1 cellular context compared by ENCODE assay signal in the genomic region with DNA sequence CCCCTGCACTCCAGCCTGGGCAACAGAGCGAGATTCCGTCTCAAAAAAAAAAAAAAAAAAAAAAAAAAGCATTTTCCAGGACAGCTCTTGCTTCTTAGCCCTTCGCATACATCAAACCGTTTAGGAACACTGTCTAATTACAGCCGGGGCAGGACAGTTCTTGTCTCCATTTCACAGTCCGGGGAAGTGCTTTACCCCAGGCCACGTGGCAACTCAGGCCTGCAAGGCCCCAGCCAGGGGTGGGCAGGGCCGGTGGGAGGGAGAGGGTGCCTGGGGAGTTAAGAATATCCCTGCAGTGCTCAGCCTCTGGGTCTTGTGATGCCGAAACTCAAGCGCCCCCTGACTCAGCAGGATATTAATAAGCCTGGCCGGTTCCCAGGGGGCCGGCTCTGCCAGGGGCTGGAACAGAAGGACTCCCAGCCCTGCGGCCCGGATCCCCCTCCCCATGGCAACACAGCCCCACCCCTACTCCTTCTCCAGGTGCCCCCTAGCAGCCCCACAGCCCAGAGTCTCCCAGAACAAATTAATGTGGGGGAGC.
TF ChIP-seq lines count a peak whose summit lies in the region.

No MANE protein-coding gene starts in this region.

TF ChIP-seq in GM23338, 12 proteins besides CTCF, POLR2A, EP300 and RAD21 (continued from another document):
- no peak for TF ChIP-seq CREB1 (CRISPR knock-in tag; IDR thresholded peaks at IDR 0.05; ENCODE audit: low read depth)
- TF ChIP-seq, protein P1, sequence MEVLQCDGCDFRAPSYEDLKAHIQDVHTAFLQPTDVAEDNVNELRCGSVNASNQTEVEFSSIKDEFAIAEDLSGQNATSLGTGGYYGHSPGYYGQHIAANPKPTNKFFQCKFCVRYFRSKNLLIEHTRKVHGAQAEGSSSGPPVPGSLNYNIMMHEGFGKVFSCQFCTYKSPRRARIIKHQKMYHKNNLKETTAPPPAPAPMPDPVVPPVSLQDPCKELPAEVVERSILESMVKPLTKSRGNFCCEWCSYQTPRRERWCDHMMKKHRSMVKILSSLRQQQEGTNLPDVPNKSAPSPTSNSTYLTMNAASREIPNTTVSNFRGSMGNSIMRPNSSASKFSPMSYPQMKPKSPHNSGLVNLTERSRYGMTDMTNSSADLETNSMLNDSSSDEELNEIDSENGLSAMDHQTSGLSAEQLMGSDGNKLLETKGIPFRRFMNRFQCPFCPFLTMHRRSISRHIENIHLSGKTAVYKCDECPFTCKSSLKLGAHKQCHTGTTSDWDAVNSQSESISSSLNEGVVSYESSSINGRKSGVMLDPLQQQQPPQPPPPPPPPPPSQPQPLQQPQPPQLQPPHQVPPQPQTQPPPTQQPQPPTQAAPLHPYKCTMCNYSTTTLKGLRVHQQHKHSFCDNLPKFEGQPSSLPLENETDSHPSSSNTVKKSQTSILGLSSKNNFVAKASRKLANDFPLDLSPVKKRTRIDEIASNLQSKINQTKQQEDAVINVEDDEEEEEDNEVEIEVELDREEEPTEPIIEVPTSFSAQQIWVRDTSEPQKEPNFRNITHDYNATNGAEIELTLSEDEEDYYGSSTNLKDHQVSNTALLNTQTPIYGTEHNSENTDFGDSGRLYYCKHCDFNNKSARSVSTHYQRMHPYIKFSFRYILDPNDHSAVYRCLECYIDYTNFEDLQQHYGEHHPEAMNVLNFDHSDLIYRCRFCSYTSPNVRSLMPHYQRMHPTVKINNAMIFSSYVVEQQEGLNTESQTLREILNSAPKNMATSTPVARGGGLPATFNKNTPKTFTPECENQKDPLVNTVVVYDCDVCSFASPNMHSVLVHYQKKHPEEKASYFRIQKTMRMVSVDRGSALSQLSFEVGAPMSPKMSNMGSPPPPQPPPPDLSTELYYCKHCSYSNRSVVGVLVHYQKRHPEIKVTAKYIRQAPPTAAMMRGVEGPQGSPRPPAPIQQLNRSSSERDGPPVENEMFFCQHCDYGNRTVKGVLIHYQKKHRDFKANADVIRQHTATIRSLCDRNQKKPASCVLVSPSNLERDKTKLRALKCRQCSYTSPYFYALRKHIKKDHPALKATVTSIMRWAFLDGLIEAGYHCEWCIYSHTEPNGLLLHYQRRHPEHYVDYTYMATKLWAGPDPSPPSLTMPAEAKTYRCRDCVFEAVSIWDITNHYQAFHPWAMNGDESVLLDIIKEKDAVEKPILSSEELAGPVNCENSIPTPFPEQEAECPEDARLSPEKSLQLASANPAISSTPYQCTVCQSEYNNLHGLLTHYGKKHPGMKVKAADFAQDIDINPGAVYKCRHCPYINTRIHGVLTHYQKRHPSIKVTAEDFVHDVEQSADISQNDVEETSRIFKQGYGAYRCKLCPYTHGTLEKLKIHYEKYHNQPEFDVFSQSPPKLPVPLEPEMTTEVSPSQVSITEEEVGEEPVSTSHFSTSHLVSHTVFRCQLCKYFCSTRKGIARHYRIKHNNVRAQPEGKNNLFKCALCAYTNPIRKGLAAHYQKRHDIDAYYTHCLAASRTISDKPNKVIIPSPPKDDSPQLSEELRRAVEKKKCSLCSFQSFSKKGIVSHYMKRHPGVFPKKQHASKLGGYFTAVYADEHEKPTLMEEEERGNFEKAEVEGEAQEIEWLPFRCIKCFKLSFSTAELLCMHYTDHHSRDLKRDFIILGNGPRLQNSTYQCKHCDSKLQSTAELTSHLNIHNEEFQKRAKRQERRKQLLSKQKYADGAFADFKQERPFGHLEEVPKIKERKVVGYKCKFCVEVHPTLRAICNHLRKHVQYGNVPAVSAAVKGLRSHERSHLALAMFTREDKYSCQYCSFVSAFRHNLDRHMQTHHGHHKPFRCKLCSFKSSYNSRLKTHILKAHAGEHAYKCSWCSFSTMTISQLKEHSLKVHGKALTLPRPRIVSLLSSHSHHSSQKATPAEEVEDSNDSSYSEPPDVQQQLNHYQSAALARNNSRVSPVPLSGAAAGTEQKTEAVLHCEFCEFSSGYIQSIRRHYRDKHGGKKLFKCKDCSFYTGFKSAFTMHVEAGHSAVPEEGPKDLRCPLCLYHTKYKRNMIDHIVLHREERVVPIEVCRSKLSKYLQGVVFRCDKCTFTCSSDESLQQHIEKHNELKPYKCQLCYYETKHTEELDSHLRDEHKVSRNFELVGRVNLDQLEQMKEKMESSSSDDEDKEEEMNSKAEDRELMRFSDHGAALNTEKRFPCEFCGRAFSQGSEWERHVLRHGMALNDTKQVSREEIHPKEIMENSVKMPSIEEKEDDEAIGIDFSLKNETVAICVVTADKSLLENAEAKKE (CRISPR knock-in tag; IDR thresholded peaks at IDR 0.05) = no peak
- no peak for TF ChIP-seq POLR2AphosphoS5 (IDR thresholded peaks at IDR 0.05; ENCODE audit: low read depth)
- TF ChIP-seq EZH2phosphoT487 (IDR thresholded peaks at IDR 0.05; ENCODE audit: unreplicated experiment) = no peak
- TF ChIP-seq NANOG (IDR thresholded peaks at IDR 0.05; ENCODE audit: borderline replicate concordance) = no peak
